In the genomic region with DNA sequence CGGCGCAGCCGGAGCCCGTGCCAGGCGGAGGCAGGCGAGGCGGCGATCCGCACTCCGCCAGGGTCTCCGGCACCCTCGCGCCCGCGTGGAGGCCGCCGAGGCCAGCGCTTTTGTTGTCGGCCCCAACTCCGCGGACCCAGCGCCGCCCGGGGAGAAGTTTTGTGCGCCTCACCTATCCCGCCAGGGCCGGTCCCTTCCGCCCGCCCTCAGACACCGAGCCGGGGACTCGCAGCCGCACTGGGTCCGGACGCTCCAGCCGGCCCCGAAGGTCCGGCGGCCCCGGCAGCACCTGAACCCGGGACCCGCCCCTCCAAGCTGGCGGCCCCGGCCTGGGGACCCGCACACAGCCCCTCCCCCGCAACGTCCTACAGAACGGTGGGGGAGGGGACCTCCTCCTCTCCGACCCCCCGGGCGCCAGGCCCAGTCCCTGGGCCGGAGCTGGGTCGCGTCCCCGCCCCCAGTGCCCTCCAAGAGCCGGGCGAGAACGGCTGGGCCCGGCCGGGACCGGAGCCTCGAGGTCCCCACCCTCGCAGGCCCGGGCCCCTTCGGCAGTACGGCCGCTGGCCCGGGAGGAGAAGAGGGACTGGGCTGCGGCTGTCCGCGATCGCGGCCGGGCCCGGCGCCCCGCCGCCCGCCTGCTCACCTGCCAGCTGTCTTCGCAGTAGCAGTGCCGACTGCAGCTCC, we compare ENCODE assay signal across 8 cellular contexts. TPM values are rescaled to one million over a fixed set of nuclear protein-coding genes. Genes with fewer than 3 reads are reported as not detected.
DNase-seq lines count a peak whose midpoint lies in the region; ATAC-seq and TF ChIP-seq lines count a peak whose summit lies in the region.

No MANE protein-coding gene starts in this region.

- peak overlapping the region; percentile 3 for H3K9ac ChIP-seq in muscle layer of colon (ENCODE audit: low read length)

- peak overlapping the region; percentile 98 for H3K27ac ChIP-seq in muscle layer of colon (ENCODE audit: low read depth, low read length)
- H3K27ac ChIP-seq in temporal lobe (ENCODE audit: low read depth, low read length), result peak overlapping the region; percentile 83

- peaks cover 46% of the 10 kb centered on the region for H3K4me1 Mint-ChIP-seq in activated B cell treated with CpG ODN at 0.5 μM for 24 hours

- intact Hi-C loops in activated B cell treated with CpG ODN at 0.5 μM for 24 hours (cut with micrococcal nuclease), result loop anchor here (1.0 to 10.0 kb wide), 10 partner anchors 10 to 1653 kb away; a partner anchor contains a TSS

- H3K27ac Mint-ChIP-seq in activated B cell treated with CpG ODN at 0.5 μM for 24 hours, result peak overlapping the region; percentile 35

- H3K9me3 Mint-ChIP-seq in activated B cell treated with CpG ODN at 0.5 μM for 24 hours, result no peaks in the 10 kb centered on the region

- H3K4me1 ChIP-seq in muscle layer of colon (ENCODE audit: insufficient read depth, low read length), result peaks cover 14% of the 10 kb centered on the region

- no peaks in the 10 kb centered on the region for H3K27me3 Mint-ChIP-seq in activated B cell treated with CpG ODN at 0.5 μM for 24 hours

- POLR2A ChIA-PET in BJ (lab: Charles Lee), result interaction anchor here (0.6 kb wide), 1 partner anchor 150 kb away, joined by 3 read pairs; no protein-coding TSS in a partner anchor
- POLR2A ChIA-PET in activated B cell treated with CpG ODN at 0.5 μM for 24 hours (lab: Charles Lee), result interaction anchor here (0.6 to 3.8 kb wide), 15 partner anchors 8 to 658 kb away, joined by 3 to 40 read pairs (median 4); a partner anchor contains a TSS

- no peaks in the 10 kb centered on the region for H3K27me3 ChIP-seq in BJ (ENCODE audit: control insufficient read depth, insufficient read depth, low read length)
- H3K27me3 ChIP-seq in muscle layer of colon (ENCODE audit: control insufficient read depth in 1 of 2, insufficient read depth in 2 of 2, low read length in 2 of 2), result no peaks in the 10 kb centered on the region

- H3K9me3 ChIP-seq in muscle layer of colon (ENCODE audit: low read length), result no peaks in the 10 kb centered on the region

- H3K36me3 Mint-ChIP-seq in activated B cell treated with CpG ODN at 0.5 μM for 24 hours (ENCODE audit: low read depth), result peaks cover 17% of the 10 kb centered on the region

- CTCF ChIA-PET in BJ (lab: Yijun Ruan, JAX) (interaction anchor here (0.7 to 1.3 kb wide), 3 partner anchors 50 to 116 kb away, joined by 3 to 5 read pairs (median 4); no protein-coding TSS in a partner anchor), activated B cell treated with CpG ODN at 0.5 μM for 24 hours (lab: Charles Lee) (interaction anchor here (0.6 kb wide), 1 partner anchor 17 kb away, joined by 6 read pairs; no protein-coding TSS in a partner anchor)

- peak overlapping the region; percentile 86 for H3K4me3 Mint-ChIP-seq in activated B cell treated with CpG ODN at 0.5 μM for 24 hours

- ATAC-seq in GM19372 (IDR thresholded peaks at IDR 0.05; ENCODE audit: low read depth, unreplicated experiment) (peak; percentile 8), HG03457 (IDR thresholded peaks at IDR 0.05; ENCODE audit: unreplicated experiment) (peak; percentile 17), activated B cell treated with CpG ODN at 0.5 μM for 24 hours (ENCODE audit: low read depth) (peak; percentile 3)

- H3K36me3 ChIP-seq in BJ (ENCODE audit: control insufficient read depth, insufficient read depth, low read length), result no peaks in the 10 kb centered on the region
- no peaks in the 10 kb centered on the region for H3K36me3 ChIP-seq in muscle layer of colon (ENCODE audit: insufficient read depth, low read length)

- H3K4me3 ChIP-seq in BJ (ENCODE audit: low read depth, low read length) (peak overlapping the region; percentile 88), epithelial cell of esophagus (ENCODE audit: low read length) (peak overlapping the region; percentile 72), muscle layer of colon (ENCODE audit: low read depth in 1 of 2, low read length in 2 of 2) (peak overlapping the region; percentile 69 to 99)

- TF ChIP-seq CTCF in BJ (IDR thresholded peaks at IDR 0.05; ENCODE audit: insufficient read depth, low read depth, low read length) (no peak), activated B cell treated with CpG ODN at 0.5 μM for 24 hours (IDR thresholded peaks at IDR 0.05) (no peak), epithelial cell of esophagus (IDR thresholded peaks at IDR 0.05; ENCODE audit: insufficient read depth, low read depth, low read length, missing control alignments) (no peak)

- no peak for DNase-seq in BJ (ENCODE audit: low read depth)
- no peak for DNase-seq in activated B cell treated with CpG ODN at 0.5 μM for 24 hours
- DNase-seq in epithelial cell of esophagus (ENCODE audit: low read depth), result peak; percentile 15
- no peak for DNase-seq in midbrain (lab: John Stamatoyannopoulos, UW)

RNA-seq across cellular contexts. Expression of a gene that starts 0.7 kb away (rescaled TPM):
- 23.1 and 35.1 TPM in 2 replicates for polyA plus RNA-seq in BJ (2011; rRNA removed)
- 11.8 and 16.4 TPM in 2 replicates for polyA minus RNA-seq in BJ (2011; rRNA and poly(A)+ RNA removed)
- total RNA-seq in activated B cell treated with CpG ODN at 0.5 μM for 24 hours (66.5 and 66.6 TPM in 2 replicates), temporal lobe (39.3 TPM)
